In the genomic region with DNA sequence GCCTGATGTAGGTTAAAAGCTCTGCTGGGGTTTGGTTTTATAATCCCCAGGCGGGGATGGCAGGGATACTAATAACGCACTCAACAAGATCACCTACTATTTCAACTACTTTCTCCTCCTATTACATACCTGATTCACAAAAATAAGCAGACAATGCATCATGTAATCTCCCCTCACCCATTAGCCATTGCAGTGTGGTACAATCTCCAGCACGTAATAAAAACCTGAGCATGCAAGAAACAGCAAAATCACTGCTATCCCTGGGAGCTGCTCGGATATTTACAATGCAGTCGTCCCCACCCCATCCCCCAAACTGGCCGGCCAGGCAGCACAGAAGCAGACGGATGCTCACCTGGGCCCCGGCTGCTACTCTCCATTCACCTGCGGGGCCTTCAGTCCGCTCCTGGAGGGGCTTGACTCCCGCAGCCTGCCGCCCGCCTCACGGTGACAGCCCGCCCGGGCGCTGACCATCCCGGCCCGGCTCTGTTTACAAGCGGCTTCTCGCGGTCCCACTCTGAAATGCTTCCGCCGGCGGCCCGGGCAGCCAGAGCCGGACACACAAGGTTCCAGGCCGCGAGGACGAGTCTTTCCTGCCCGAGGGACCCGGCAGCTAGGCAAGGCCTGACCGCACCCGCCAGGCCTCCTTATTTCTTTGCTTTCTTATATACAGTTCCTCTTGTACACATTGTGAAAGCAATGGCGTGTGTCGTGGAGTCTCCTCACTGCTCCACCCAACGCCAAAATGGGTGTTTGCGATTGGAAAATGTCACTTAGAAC, we compare ENCODE assay signal across 8 cellular contexts. TPM values are rescaled to one million over a fixed set of nuclear protein-coding genes. Genes with fewer than 3 reads are reported as not detected.
DNase-seq lines count a peak whose midpoint lies in the region; ATAC-seq, FAIRE-seq and TF ChIP-seq lines count a peak whose summit lies in the region.

A gene with protein sequence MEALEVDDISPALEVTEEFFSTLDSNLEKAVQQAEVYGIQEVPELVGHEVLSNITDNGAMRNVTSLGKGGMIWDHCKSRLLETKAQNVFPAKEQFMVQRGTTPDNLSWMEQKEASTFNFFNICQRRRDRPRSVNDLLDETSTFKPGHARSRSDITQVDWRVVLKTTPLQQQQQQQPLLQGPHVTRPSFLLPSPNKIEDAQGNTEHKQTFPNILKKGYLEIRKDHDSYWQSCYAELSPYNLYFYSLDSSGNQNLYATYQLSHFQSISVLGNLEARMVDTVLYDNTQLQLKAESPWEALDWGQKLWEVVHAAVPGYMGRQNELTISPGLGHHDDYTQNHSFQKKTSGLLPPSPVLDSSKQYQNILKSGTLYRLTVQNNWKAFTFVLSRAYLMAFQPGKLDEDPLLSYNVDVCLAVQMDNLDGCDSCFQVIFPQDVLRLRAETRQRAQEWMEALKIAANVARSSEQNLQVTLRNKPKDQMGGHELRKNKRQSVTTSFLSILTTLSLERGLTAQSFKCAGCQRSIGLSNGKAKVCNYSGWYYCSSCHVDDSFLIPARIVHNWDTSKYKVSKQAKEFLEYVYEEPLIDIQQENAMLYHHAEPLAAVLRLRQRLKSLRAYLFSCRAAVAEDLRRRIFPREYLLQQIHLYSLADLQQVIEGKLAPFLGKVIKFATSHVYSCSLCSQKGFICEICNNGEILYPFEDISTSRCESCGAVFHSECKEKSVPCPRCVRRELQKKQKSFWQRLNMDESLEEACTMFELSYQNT (minus strand): TSS at position 491 of the 777 bp plus-strand sequence. CDS start 23,888 bp downstream, outside the sequence.

- H3K9me3 ChIP-seq in pancreas: no peaks in the 10 kb centered on the region
- no peaks in the 10 kb centered on the region for H3K9me3 ChIP-seq in thyroid gland

- H3K4me3 Mint-ChIP-seq in activated naive CD8-positive, alpha-beta T cell: peak within 1 kb of the TSS; percentile 97

- intact Hi-C loops in head of caudate nucleus (cut with DNase I) (loop anchor here (5.0 to 10.0 kb wide), 3 partner anchors 258 to 400 kb away; a partner anchor contains a TSS), pancreas (cut with DNase I) (no loop called here), thyroid gland (cut with DNase I) (loop anchor here (10.0 kb wide), 1 partner anchor 50 kb away; no protein-coding TSS in a partner anchor)

- WGBS in pancreas, 2 donors: 2% methylated on average over 38 of the region's 38 CpGs
- WGBS in thyroid gland, 2 donors: 1 to 2% methylated on average over 32 to 38 of the region's 38 CpGs

- peak; percentile 99 for ATAC-seq in SK-N-SH treated with all-trans-retinoic acid at 6 μM for 48 hours
- ATAC-seq in pancreas: peak; percentile 99 to 100 (median 99)

- H3K36me3 Mint-ChIP-seq in activated naive CD8-positive, alpha-beta T cell: peaks cover 5% of the 10 kb centered on the region

- peak within 1 kb of the TSS; percentile 91 for H3K27ac Mint-ChIP-seq in activated naive CD8-positive, alpha-beta T cell

- H3K27me3 ChIP-seq in pancreas: no peaks in the 10 kb centered on the region
- no peaks in the 10 kb centered on the region for H3K27me3 ChIP-seq in thyroid gland

- H3K36me3 ChIP-seq in pancreas (no peaks in the 10 kb centered on the region), thyroid gland (no peaks in the 10 kb centered on the region)

- peak in 1 of 2 donors; percentile 73 for TF ChIP-seq POLR2A in thyroid gland (IDR thresholded peaks at IDR 0.05)

- FAIRE-seq in pancreas (lab: Jason Lieb, UNC): no peak

- peaks cover 28% of the 10 kb centered on the region for H3K4me1 Mint-ChIP-seq in activated naive CD8-positive, alpha-beta T cell (ENCODE audit: low read depth)

- peak within 1 kb of the TSS; percentile 54 to 77 (median 64) for H3K4me3 ChIP-seq in pancreas
- peak within 1 kb of the TSS; percentile 90 to 97 (median 93) for H3K4me3 ChIP-seq in thyroid gland (replicated peaks in 1 of 3)

- TF ChIP-seq CTCF in pancreas (IDR thresholded peaks at IDR 0.05) (no peak), thyroid gland (IDR thresholded peaks at IDR 0.05) (peak in 1 of 6 experiments; percentile 25)

- no peaks in the 10 kb centered on the region for H3K9me3 Mint-ChIP-seq in activated naive CD8-positive, alpha-beta T cell (ENCODE audit: low read depth)

- H3K27ac ChIP-seq in pancreas (peak within 1 kb of the TSS; percentile 45 to 83 (median 67)), thyroid gland (peak within 1 kb of the TSS; percentile 36 to 89 (median 88))

- H3K27me3 Mint-ChIP-seq in activated naive CD8-positive, alpha-beta T cell: no peaks in the 10 kb centered on the region

- H3K4me1 ChIP-seq in pancreas (peaks cover 0 to 20% (median 9%) of the 10 kb centered on the region in 3 donors), thyroid gland (peaks cover 29 to 31% of the 10 kb centered on the region in 2 donors)

- DNase-seq in GDM1 (lab: John Stamatoyannopoulos, UW) (peak; percentile 80), H4 (ENCODE audit: low spot score) (peak; percentile 66), LoVo (ENCODE audit: low spot score) (peak; percentile 86), head of caudate nucleus (peak; percentile 80 to 96 (median 90)), pancreas (peak; percentile 80 to 95 (median 90)), thyroid gland (peak; percentile 82 to 83)

TF ChIP-seq in SK-N-SH treated with all-trans-retinoic acid at 6 μM for 48 hours, 23 proteins besides CTCF, POLR2A, EP300 and RAD21:
- TF ChIP-seq ARNTL (CRISPR knock-in tag; IDR thresholded peaks at IDR 0.05; ENCODE audit: borderline replicate concordance, low read depth): no peak
- TF ChIP-seq ZFP3 (CRISPR knock-in tag; IDR thresholded peaks at IDR 0.05): peak; percentile 43; the same call in 1 of the 2 replicates
- TF ChIP-seq, protein P1, sequence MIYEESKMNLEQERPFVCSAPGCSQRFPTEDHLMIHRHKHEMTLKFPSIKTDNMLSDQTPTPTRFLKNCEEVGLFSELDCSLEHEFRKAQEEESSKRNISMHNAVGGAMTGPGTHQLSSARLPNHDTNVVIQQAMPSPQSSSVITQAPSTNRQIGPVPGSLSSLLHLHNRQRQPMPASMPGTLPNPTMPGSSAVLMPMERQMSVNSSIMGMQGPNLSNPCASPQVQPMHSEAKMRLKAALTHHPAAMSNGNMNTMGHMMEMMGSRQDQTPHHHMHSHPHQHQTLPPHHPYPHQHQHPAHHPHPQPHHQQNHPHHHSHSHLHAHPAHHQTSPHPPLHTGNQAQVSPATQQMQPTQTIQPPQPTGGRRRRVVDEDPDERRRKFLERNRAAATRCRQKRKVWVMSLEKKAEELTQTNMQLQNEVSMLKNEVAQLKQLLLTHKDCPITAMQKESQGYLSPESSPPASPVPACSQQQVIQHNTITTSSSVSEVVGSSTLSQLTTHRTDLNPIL (CRISPR knock-in tag; IDR thresholded peaks at IDR 0.05; ENCODE audit: low read depth): no peak
- no peak for TF ChIP-seq ZNF70 (CRISPR knock-in tag; IDR thresholded peaks at IDR 0.05)
- TF ChIP-seq ISL1 (CRISPR knock-in tag; IDR thresholded peaks at IDR 0.05): no peak
- no peak for TF ChIP-seq PPARA (CRISPR knock-in tag; IDR thresholded peaks at IDR 0.05; ENCODE audit: borderline replicate concordance)
- TF ChIP-seq GLIS3 (CRISPR knock-in tag; IDR thresholded peaks at IDR 0.05): no peak
- TF ChIP-seq, protein P2, sequence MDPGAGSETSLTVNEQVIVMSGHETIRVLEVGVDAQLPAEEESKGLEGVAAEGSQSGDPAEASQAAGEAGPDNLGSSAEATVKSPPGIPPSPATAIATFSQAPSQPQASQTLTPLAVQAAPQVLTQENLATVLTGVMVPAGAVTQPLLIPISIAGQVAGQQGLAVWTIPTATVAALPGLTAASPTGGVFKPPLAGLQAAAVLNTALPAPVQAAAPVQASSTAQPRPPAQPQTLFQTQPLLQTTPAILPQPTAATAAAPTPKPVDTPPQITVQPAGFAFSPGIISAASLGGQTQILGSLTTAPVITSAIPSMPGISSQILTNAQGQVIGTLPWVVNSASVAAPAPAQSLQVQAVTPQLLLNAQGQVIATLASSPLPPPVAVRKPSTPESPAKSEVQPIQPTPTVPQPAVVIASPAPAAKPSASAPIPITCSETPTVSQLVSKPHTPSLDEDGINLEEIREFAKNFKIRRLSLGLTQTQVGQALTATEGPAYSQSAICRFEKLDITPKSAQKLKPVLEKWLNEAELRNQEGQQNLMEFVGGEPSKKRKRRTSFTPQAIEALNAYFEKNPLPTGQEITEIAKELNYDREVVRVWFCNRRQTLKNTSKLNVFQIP (CRISPR knock-in tag; IDR thresholded peaks at IDR 0.05; ENCODE audit: borderline replicate concordance, low read depth): no peak

RNA-seq across cellular contexts. Expression of the gene that starts here (rescaled TPM):
- total RNA-seq in H4 (2014; rRNA removed; shearing (Covaris generic)): 2.2 and 2.8 TPM in 2 replicates
- total RNA-seq in pancreas: 10 to 100 TPM in 1 of 6 donors, 1 to 10 TPM in 5; 4.6 to 10.2 (median 5.4) TPM
- polyA plus RNA-seq in pancreas: 1 to 10 TPM; 3.0 to 5.6 TPM
- total RNA-seq in thyroid gland: 10 to 100 TPM; 42.2 to 53.0 (median 44.5) TPM

Comparison
In these comparisons a context has a peak if more than half of its experiments do, and no peak if none do; other contexts are left out.
1. Peak in every context shown above with its lines: DNase-seq, ATAC-seq, H3K4me3 ChIP-seq and H3K27ac ChIP-seq.
2. intact Hi-C loops: an anchor here in head of caudate nucleus (5.0 to 10.0 kb wide) and thyroid gland (10.0 kb wide); none called in pancreas.